8 cellular contexts compared by ENCODE assay signal in the genomic region with DNA sequence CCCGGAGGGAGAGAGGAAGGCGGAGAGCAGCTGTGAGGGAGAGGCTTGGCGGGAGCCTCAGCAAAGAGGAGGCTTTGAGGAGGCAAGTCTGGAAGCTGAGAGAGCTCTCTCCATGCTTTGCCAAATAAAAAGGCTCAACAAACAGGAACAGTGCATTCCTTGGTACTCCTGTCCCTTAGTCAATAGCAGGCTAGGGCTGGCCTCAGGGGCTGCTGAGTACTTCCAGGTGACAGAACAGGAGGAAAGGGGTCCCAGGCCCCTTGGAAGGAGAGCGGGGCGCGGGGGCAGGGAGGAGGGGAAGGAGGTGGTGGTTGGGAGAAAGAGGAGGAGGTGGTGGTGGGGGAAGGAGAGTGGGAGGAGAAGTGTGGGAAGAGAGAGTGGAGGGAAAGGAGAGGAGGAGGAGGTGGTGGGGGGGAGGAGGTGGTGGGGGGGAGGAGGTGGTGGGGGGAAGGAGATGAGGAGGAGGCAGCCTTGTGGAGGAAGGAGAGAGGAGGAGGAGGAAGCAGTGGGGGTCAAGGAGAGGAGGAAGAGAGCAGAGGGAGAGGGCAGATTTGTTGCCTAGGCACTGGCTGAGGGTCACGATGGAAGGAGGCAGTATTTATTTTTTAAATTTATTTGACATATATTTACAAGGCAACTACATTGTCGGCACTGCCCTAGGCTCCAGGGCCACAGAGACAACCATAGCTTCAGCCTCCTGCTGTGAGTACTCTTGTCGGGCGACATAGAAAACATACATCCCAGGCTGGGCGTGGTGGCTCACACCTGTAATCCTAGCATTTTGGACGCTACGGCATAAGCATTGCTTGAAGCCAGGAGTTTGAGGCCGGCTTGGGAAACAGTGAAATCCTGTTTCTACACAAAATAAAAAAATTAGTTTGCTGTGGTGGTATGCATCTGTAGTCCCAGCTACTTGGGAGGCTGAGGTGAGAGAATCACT.
DNase-seq lines count a peak whose midpoint lies in the region; ATAC-seq, FAIRE-seq and TF ChIP-seq lines count a peak whose summit lies in the region.

No MANE protein-coding gene starts in this region.

- intact Hi-C loops in HCT116 (cut with micrococcal nuclease): loop anchor here (2.0 to 5.0 kb wide), 5 partner anchors 75 to 1110 kb away; a partner anchor contains a TSS

- DNase-seq in A549 (ENCODE audit: low read depth in 1 of 2, low spot score in 1 of 2) (peak in 1 of 2 experiments; percentile 55), HCT116 (ENCODE audit: low read depth, low spot score) (no peak), dedifferentiated amniotic fluid mesenchymal stem cell (ENCODE audit: extremely low spot score) (no peak), GM19240 (ENCODE audit: insufficient read length, low spot score) (no peak)

- H3K4me3 ChIP-seq in A549 (peak overlapping the region; percentile 78), HCT116 (replicated peaks in 1 of 2; ENCODE audit: low read depth in 1 of 2, low read length in 2 of 2) (peak overlapping the region; percentile 53 to 66), iPS-11a (ENCODE audit: low read depth, low read length) (peak overlapping the region; percentile 45), skeletal muscle tissue (ENCODE audit: low read length in 3 of 3) (peak overlapping the region; percentile 67 to 76 (median 75))

- H3K4me2 ChIP-seq in A549 (peak overlapping the region; percentile 86), HCT116 (ENCODE audit: low read length) (peak overlapping the region; percentile 99)

- H3K9ac ChIP-seq in HCT116 (ENCODE audit: low read length): peak overlapping the region; percentile 66
- peak overlapping the region; percentile 71 to 87 (median 79) for H3K9ac ChIP-seq in skeletal muscle tissue (ENCODE audit: low read depth in 1 of 3, low read length in 3 of 3)

- peak in 1 of 2 experiments; percentile 23; a peak in 2 of 6 replicates for ATAC-seq in A549
- ATAC-seq in HCT116: peak; percentile 7
- no peak for ATAC-seq in HG02763 (IDR thresholded peaks at IDR 0.05; ENCODE audit: unreplicated experiment)

- TF ChIP-seq POLR2A in A549 (IDR thresholded peaks at IDR 0.05; ENCODE audit: low read length) (peak; percentile 40; the same call in 1 of the 2 replicates), HCT116 (IDR thresholded peaks at IDR 0.05; ENCODE audit: borderline replicate concordance, extremely low read depth, insufficient read depth, insufficient read length) (peak; percentile 44)

- WGBS in A549 (ENCODE audit: missing lambda C conversion rate): 28% methylated on average over 13 of the region's 14 CpGs

- no peaks in the 10 kb centered on the region for H3K27me3 ChIP-seq in HCT116 (ENCODE audit: insufficient read depth, low read length)
- H3K27me3 ChIP-seq in skeletal muscle tissue (ENCODE audit: control insufficient read depth in 3 of 3, insufficient read depth in 3 of 3, low read length in 3 of 3): no peaks in the 10 kb centered on the region

- no peak for TF ChIP-seq CTCF in A549 (IDR thresholded peaks at IDR 0.05)
- TF ChIP-seq CTCF in HCT116 (IDR thresholded peaks at IDR 0.05 in 2 of 3, conservative IDR thresholded peaks at IDR 0.05 in 1 of 3; ENCODE audit: borderline replicate concordance in 1 of 3, insufficient read depth in 1 of 3, low read depth in 2 of 3, low read length in 2 of 3): no peak

- H3K36me3 ChIP-seq in HCT116 (ENCODE audit: control insufficient read depth in 1 of 2, insufficient read depth in 2 of 2, low read length in 2 of 2) (no peaks in the 10 kb centered on the region), skeletal muscle tissue (ENCODE audit: control insufficient read depth in 3 of 3, insufficient read depth in 3 of 3, low read length in 3 of 3) (no peaks in the 10 kb centered on the region)

- H3K9me3 ChIP-seq in A549 (no peaks in the 10 kb centered on the region), HCT116 (ENCODE audit: control insufficient read depth in 1 of 2, insufficient read depth in 1 of 2, low read depth in 1 of 2, low read length in 2 of 2) (no peaks in the 10 kb centered on the region), skeletal muscle tissue (ENCODE audit: control insufficient read depth in 3 of 3, low read length in 3 of 3) (no peaks in the 10 kb centered on the region)

- RAD21 ChIA-PET in HCT116 (lab: Charles Lee; ENCODE audit: low non-redundant PET in 1 of 2, low total read pairs in 2 of 2, uncharacterized antibody in 2 of 2, unreplicated experiment in 2 of 2): no interaction called here

- POLR2A ChIA-PET in A549 (lab: Yijun Ruan, JAX) (interaction anchor here (0.7 to 2.3 kb wide), 16 partner anchors 8 to 139 kb away, joined by 3 to 82 read pairs (median 5); a partner anchor contains a TSS), HCT116 (lab: Charles Lee) (interaction anchor here (0.8 kb wide), 1 partner anchor 123 kb away, joined by 4 read pairs; a partner anchor contains a TSS)

- no TSS peak for BruUV-seq in HCT116 (replicated peaks; lab: Mats Ljungman, UMichigan)

- peak overlapping the region; percentile 71 for H2AFZ ChIP-seq in HCT116 (ENCODE audit: low read depth, low read length, poor library complexity, severe bottlenecking)

- no peak for TF ChIP-seq EP300 in A549 (IDR thresholded peaks at IDR 0.05)

- H4K20me1 ChIP-seq in HCT116 (ENCODE audit: insufficient read depth): no peaks in the 10 kb centered on the region

- H3K79me2 ChIP-seq in HCT116 (ENCODE audit: insufficient read depth, low read length): no peaks in the 10 kb centered on the region

- H3K4me1 ChIP-seq in A549: peaks cover 55% of the 10 kb centered on the region
- H3K4me1 ChIP-seq in HCT116 (ENCODE audit: control insufficient read depth in 1 of 2, insufficient read depth in 2 of 2, low read length in 2 of 2): peaks cover 9 to 39% of the 10 kb centered on the region in 2 experiments
- peaks cover 10 to 15% (median 13%) of the 10 kb centered on the region in 3 donors for H3K4me1 ChIP-seq in skeletal muscle tissue (ENCODE audit: control insufficient read depth in 3 of 3, insufficient read depth in 3 of 3, low read length in 3 of 3)

- CTCF ChIA-PET in A549 (lab: Yijun Ruan, JAX) (interaction anchor here (0.5 to 9.9 kb wide), 20 partner anchors 9 to 856 kb away, joined by 3 to 116 read pairs (median 4); no protein-coding TSS in a partner anchor), HCT116 (lab: Charles Lee) (interaction anchor here (0.7 to 1.2 kb wide), 6 partner anchors 79 to 856 kb away, joined by 3 to 7 read pairs (median 4); no protein-coding TSS in a partner anchor)

- no peak for FAIRE-seq in A549 (lab: Jason Lieb, UNC)

- H3K9me2 ChIP-seq in HCT116 (ENCODE audit: insufficient read depth): no peaks in the 10 kb centered on the region

- TF ChIP-seq RAD21 in A549 (conservative IDR thresholded peaks at IDR 0.05 in 1 of 2, IDR thresholded peaks at IDR 0.05 in 1 of 2) (no peak; a peak in 2 of 5 replicates), HCT116 (IDR thresholded peaks at IDR 0.05; ENCODE audit: low read depth) (no peak)

- H3K27ac ChIP-seq in A549: peak overlapping the region; percentile 98
- peak overlapping the region; percentile 52 for H3K27ac ChIP-seq in HCT116 (ENCODE audit: low read depth, low read length)
- H3K27ac ChIP-seq in angular gyrus (ENCODE audit: low read depth, low read length): peak overlapping the region; percentile 87
- peak overlapping the region; percentile 86 for H3K27ac ChIP-seq in skeletal muscle tissue (ENCODE audit: low read depth, low read length)

TF ChIP-seq in A549, 52 proteins besides CTCF, POLR2A, EP300 and RAD21 (continues in another document):
- no peak for TF ChIP-seq SREBF2 (IDR thresholded peaks at IDR 0.05)
- TF ChIP-seq, protein P1, sequence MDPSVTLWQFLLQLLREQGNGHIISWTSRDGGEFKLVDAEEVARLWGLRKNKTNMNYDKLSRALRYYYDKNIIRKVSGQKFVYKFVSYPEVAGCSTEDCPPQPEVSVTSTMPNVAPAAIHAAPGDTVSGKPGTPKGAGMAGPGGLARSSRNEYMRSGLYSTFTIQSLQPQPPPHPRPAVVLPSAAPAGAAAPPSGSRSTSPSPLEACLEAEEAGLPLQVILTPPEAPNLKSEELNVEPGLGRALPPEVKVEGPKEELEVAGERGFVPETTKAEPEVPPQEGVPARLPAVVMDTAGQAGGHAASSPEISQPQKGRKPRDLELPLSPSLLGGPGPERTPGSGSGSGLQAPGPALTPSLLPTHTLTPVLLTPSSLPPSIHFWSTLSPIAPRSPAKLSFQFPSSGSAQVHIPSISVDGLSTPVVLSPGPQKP (IDR thresholded peaks at IDR 0.05; ENCODE audit: low read depth, low read length): no peak
- no peak for TF ChIP-seq SMC3 (IDR thresholded peaks at IDR 0.05)
- TF ChIP-seq, protein P2, sequence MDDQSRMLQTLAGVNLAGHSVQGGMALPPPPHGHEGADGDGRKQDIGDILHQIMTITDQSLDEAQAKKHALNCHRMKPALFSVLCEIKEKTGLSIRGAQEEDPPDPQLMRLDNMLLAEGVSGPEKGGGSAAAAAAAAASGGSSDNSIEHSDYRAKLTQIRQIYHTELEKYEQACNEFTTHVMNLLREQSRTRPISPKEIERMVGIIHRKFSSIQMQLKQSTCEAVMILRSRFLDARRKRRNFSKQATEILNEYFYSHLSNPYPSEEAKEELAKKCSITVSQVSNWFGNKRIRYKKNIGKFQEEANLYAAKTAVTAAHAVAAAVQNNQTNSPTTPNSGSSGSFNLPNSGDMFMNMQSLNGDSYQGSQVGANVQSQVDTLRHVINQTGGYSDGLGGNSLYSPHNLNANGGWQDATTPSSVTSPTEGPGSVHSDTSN (IDR thresholded peaks at IDR 0.05): peak; percentile 20; the same call in 1 of the 2 replicates

TF ChIP-seq in HCT116, 20 proteins besides CTCF, POLR2A, EP300 and RAD21:
- TF ChIP-seq TCF7L2 (IDR thresholded peaks at IDR 0.05; ENCODE audit: borderline replicate concordance, extremely low read depth, insufficient read depth, insufficient read length) (no peak), POLR2AphosphoS5 (IDR thresholded peaks at IDR 0.05; ENCODE audit: low read depth, low read length) (0 out of 2 replicates have a peak, but pooled peaks have one; percentile 4)
TF ChIP-seq in HCT116: peak in this region for 1.
